21 cellular contexts compared by ENCODE assay signal in genomic region chr15:76942331-76942730, GRCh38. TPM values are rescaled to one million over a fixed set of nuclear protein-coding genes. Genes with fewer than 3 reads are reported as not detected.
DNase-seq lines count a peak whose midpoint lies in the region; ATAC-seq and TF ChIP-seq lines count a peak whose summit lies in the region.
"Had no signal": no experiment of that assay in that cellular context is flagged by ENCODE, and none has a peak within 500 bp of the region (broad histone marks: within the 10 kb centered on the region; RNA-seq: fewer than 3 reads in every experiment).

No MANE protein-coding gene starts in this region.

- TF ChIP-seq CTCF in GM23338 (conservative IDR thresholded peaks at IDR 0.05; ENCODE audit: low read depth in 2 of 2) (no peak), heart right ventricle (IDR thresholded peaks at IDR 0.05) (no peak), Caco-2 (IDR thresholded peaks at IDR 0.05; ENCODE audit: insufficient read depth in 1 of 2, low read depth in 1 of 2, low read length in 1 of 2, severe bottlenecking in 1 of 2, unreplicated experiment in 1 of 2) (no peak)

- 88 to 89% methylated on average over 2 of the region's 2 CpGs for WGBS in heart right ventricle, 2 donors

- CTCF ChIA-PET in Caco-2 (lab: Charles Lee), result no interaction called here

- H3K27ac ChIP-seq in GM23338 (ENCODE audit: low read depth), result peak overlapping the region; percentile 40
- H3K27ac ChIP-seq in cingulate gyrus (ENCODE audit: low read depth, low read length), result peak overlapping the region; percentile 72
- no peak overlapping the region for H3K27ac ChIP-seq in heart right ventricle
- H3K27ac ChIP-seq: GM23248, HL-60 had no signal

- H3K9me3 ChIP-seq in T-helper 17 cell (ENCODE audit: control insufficient read depth, low read length, poor library complexity, severe bottlenecking) (no peaks in the 10 kb centered on the region), heart right ventricle (no peaks in the 10 kb centered on the region), Caco-2 (no peaks in the 10 kb centered on the region)

- DNase-seq in GM23338 (ENCODE audit: low spot score) (no peak), T-helper 17 cell (no peak), pons (ENCODE audit: low spot score) (peak; percentile 22), NCI-H146 treated with DMSO at 0.1 percent for 48 hours (lab: John Stamatoyannopoulos, UW; ENCODE audit: unreplicated experiment) (no peak), heart right ventricle (no peak), Caco-2 (no peak), sciatic nerve (ENCODE audit: low spot score) (no peak)
- DNase-seq: ACHN; BE2C; C1 segment of cervical spinal cord; CD4-positive, CD25-positive, alpha-beta regulatory T cell; CD8-positive, alpha-beta memory T cell; DMS153; DMS79; GDM1; GM23248; HCEC 1CT had no signal

- no peaks in the 10 kb centered on the region for H3K27me3 Mint-ChIP-seq in GM23338 (ENCODE audit: insufficient read depth, low read depth, poor library complexity)
- H3K27me3 Mint-ChIP-seq in T-helper 17 cell, result no peaks in the 10 kb centered on the region
- no peaks in the 10 kb centered on the region for H3K27me3 Mint-ChIP-seq in Caco-2 (ENCODE audit: insufficient read depth, unreplicated experiment)
- H3K27me3 Mint-ChIP-seq: CD4-positive, CD25-positive, alpha-beta regulatory T cell; CD8-positive, alpha-beta memory T cell; IgD-negative memory B cell had no signal

- H3F3A ChIP-seq in GM23338 (replicated peaks; ENCODE audit: low read depth), result no peaks in the 10 kb centered on the region

- H3K36me3 Mint-ChIP-seq in GM23338 (ENCODE audit: low read depth) (peaks cover 65% of the 10 kb centered on the region), T-helper 17 cell (ENCODE audit: low read depth) (peaks cover 10% of the 10 kb centered on the region), Caco-2 (ENCODE audit: insufficient read depth, unreplicated experiment) (peaks cover 35% of the 10 kb centered on the region)

- no peaks in the 10 kb centered on the region for H3K9me3 Mint-ChIP-seq in GM23338
- H3K9me3 Mint-ChIP-seq in Caco-2 (ENCODE audit: unreplicated experiment), result no peaks in the 10 kb centered on the region
- H3K9me3 Mint-ChIP-seq: CD8-positive, alpha-beta memory T cell had no signal

- H3K27me3 ChIP-seq in GM23338 (ENCODE audit: insufficient read depth) (no peaks in the 10 kb centered on the region), heart right ventricle (no peaks in the 10 kb centered on the region), Caco-2 (replicated peaks; ENCODE audit: control insufficient read depth, insufficient read depth, low read length) (no peaks in the 10 kb centered on the region)
- H3K27me3 ChIP-seq: BE2C had no signal

- peaks cover 28% of the 10 kb centered on the region; the same call in 1 of the 2 replicates for H3K36me3 ChIP-seq in GM23338 (ENCODE audit: insufficient read depth)
- H3K36me3 ChIP-seq in heart right ventricle, result peaks cover 0 to 67% (median 10%) of the 10 kb centered on the region in 9 donors
- H3K36me3 ChIP-seq in Caco-2 (ENCODE audit: control insufficient read depth, insufficient read depth, low read length), result no peaks in the 10 kb centered on the region

- BruUV-seq in Caco-2 (replicated peaks; lab: Mats Ljungman, UMichigan), result no TSS peak

- peaks cover 27% of the 10 kb centered on the region for H3K79me2 ChIP-seq in GM23338 (replicated peaks; ENCODE audit: insufficient read depth)

- H3K4me1 Mint-ChIP-seq in GM23338 (peaks cover 14% of the 10 kb centered on the region; the same call in 2 of the 3 replicates), T-helper 17 cell (peaks cover 10% of the 10 kb centered on the region), Caco-2 (ENCODE audit: low read depth, unreplicated experiment) (no peaks in the 10 kb centered on the region)

- H2AFZ ChIP-seq in GM23338, result no peak overlapping the region
- H2AFZ ChIP-seq: GM23248 had no signal

- no peaks in the 10 kb centered on the region for H3K9me2 ChIP-seq in GM23338 (ENCODE audit: insufficient read depth)

- H3K4me3 Mint-ChIP-seq in GM23338 (no peak overlapping the region), T-helper 17 cell (no peak overlapping the region), Caco-2 (ENCODE audit: unreplicated experiment) (no peak overlapping the region)
- H3K4me3 Mint-ChIP-seq: CD4-positive, CD25-positive, alpha-beta regulatory T cell; CD8-positive, alpha-beta memory T cell; IgD-negative memory B cell had no signal

- POLR2A ChIA-PET in Caco-2 (lab: Charles Lee), result no interaction called here

- intact Hi-C loops in heart right ventricle (cut with DNase I), result no loop called here
- intact Hi-C loops in Caco-2 (cut with micrococcal nuclease; ENCODE audit: unreplicated experiment), result no loop called here
- intact Hi-C loops in sciatic nerve (cut with DNase I), result no loop called here

- ATAC-seq in GM23338, result no peak
- ATAC-seq in T-helper 17 cell, result no peak
- ATAC-seq in heart right ventricle, result no peak
- no peak for ATAC-seq in sciatic nerve
- ATAC-seq: HepG2 had no signal

- H3K4me1 ChIP-seq in GM23338 (ENCODE audit: insufficient read depth), result peaks cover 17% of the 10 kb centered on the region
- peaks cover 0 to 6% (median 0%) of the 10 kb centered on the region in 9 donors for H3K4me1 ChIP-seq in heart right ventricle
- no peaks in the 10 kb centered on the region for H3K4me1 ChIP-seq in Caco-2
- H3K4me1 ChIP-seq: BE2C had no signal

- H3K27ac Mint-ChIP-seq in GM23338 (peak overlapping the region; percentile 61; the same call in 1 of the 2 replicates), T-helper 17 cell (peak overlapping the region; percentile 32), Caco-2 (ENCODE audit: unreplicated experiment) (no peak overlapping the region)
- H3K27ac Mint-ChIP-seq: CD4-positive, CD25-positive, alpha-beta regulatory T cell had no signal

- H3K4me3 ChIP-seq in GM23338 (no peak overlapping the region), heart right ventricle (no peak overlapping the region), Caco-2 (ENCODE audit: low read depth, low read length) (no peak overlapping the region)
- H3K4me3 ChIP-seq: GM23248 had no signal

- no peak overlapping the region for H3K4me2 ChIP-seq in GM23338

- peaks cover 9% of the 10 kb centered on the region; the same call in 1 of the 2 replicates for H4K20me1 ChIP-seq in GM23338 (replicated peaks; ENCODE audit: insufficient read depth)

TF ChIP-seq in GM23338, 12 proteins besides CTCF, POLR2A, EP300 and RAD21:
- TF ChIP-seq ZNF331 (CRISPR knock-in tag; IDR thresholded peaks at IDR 0.05; ENCODE audit: low read depth) (no peak), NANOG (IDR thresholded peaks at IDR 0.05; ENCODE audit: borderline replicate concordance) (no peak), EZH2phosphoT487 (IDR thresholded peaks at IDR 0.05; ENCODE audit: unreplicated experiment) (no peak), POLR2AphosphoS5 (IDR thresholded peaks at IDR 0.05; ENCODE audit: low read depth) (no peak), JUNB (IDR thresholded peaks at IDR 0.05; ENCODE audit: unreplicated experiment) (no peak)

RNA-seq across cellular contexts. Expression of gene RCN2, which starts 10.8 kb away (rescaled TPM):
- total RNA-seq in GM23338 (2014; rRNA removed; shearing (Covaris generic)), result 170 and 201 TPM in 2 replicates
- polyA plus RNA-seq in GM23338 (2016; fragmentation: Nextera tagmentation; extraction: Ambion mirVana), result 303 and 327 TPM in 2 replicates
- total RNA-seq in T-helper 17 cell, result 10 to 100 TPM; 16.2 to 17.1 TPM
- 10 to 100 TPM; 23.3 to 29.9 (median 27.5) TPM for total RNA-seq in heart right ventricle
- 10 to 100 TPM; 14.7 to 31.3 TPM for polyA plus RNA-seq in heart right ventricle
- total RNA-seq in Caco-2 (2022), result 72.8 and 73.7 TPM in 2 replicates
- total RNA-seq in sciatic nerve, result 38.3 TPM

RNA-seq across cellular contexts. Expression of gene SCAPER, which starts 37.2 kb away (rescaled TPM):
- 9.1 and 15.0 TPM in 2 replicates for total RNA-seq in GM23338 (2014; rRNA removed; shearing (Covaris generic))
- polyA plus RNA-seq in GM23338 (2016; fragmentation: Nextera tagmentation; extraction: Ambion mirVana) (10.9 and 17.6 TPM in 2 replicates), heart right ventricle (1 to 10 TPM; 6.9 to 9.5 TPM)
- total RNA-seq in T-helper 17 cell (10 to 100 TPM; 33.7 to 36.6 TPM), heart right ventricle (10 to 100 TPM; 33.9 to 48.1 (median 40.2) TPM), Caco-2 (2022) (24.6 and 28.3 TPM in 2 replicates), sciatic nerve (50.1 TPM)

RNA-seq across cellular contexts. Expression of gene PSTPIP1, which starts 52.6 kb away (rescaled TPM):
- total RNA-seq in GM23338 (2014; rRNA removed; shearing (Covaris generic)), result 0.19 and 0.80 TPM in 2 replicates
- 3.7 TPM in 2 replicates for polyA plus RNA-seq in GM23338 (2016; fragmentation: Nextera tagmentation; extraction: Ambion mirVana)
- 100 to 1,000 TPM; 115 to 129 TPM for total RNA-seq in T-helper 17 cell
- 10 to 100 TPM in 1 of 10 donors, 1 to 10 TPM in 8, not detected in 1; 1.3 to 10.4 (median 2.9) TPM for total RNA-seq in heart right ventricle
- polyA plus RNA-seq in heart right ventricle, result 1 to 10 TPM; 2.4 to 7.8 TPM
- not detected in 2 replicates for total RNA-seq in Caco-2 (2022)
- total RNA-seq in sciatic nerve, result 17.7 TPM
- total RNA-seq: GM23248 had no signal

Comparison
In these comparisons a context has a peak if more than half of its experiments do, and no peak if none do; other contexts are left out.
1. H3K27ac ChIP-seq: peak in GM23338 (single experiment) and cingulate gyrus (single experiment); none in heart right ventricle (0 of 10).